Comparison of ENCODE assay signal across 8 cellular contexts in the genomic region with DNA sequence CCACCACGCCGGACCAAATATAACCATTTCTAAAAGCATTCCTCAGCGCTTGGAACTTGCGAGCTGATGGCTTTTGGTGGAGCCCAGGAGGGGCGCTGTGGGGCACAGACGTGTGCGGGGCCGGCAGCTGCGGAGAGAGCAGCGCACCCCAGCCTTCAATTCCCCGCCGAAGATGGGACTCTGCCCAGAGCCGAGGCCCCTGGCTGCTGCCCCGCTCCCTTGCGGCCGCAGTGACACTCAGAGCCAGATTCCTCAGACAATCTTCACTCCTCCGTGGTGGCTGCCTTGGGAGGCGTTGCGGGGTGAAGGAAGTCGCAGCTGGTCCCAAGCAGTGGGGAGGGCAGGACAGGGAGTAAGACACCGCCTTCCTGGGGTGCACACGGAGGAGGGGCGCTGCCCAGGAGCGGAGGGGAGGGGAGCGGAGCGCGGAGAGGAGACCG.
DNase-seq lines count a peak whose midpoint lies in the region; ATAC-seq and TF ChIP-seq lines count a peak whose summit lies in the region.

No MANE protein-coding gene starts in this region.

- intact Hi-C loops in activated CD4-positive, alpha-beta memory T cell treated with anti-CD3 and anti-CD28 coated beads for 36 hours (cut with micrococcal nuclease) = loop anchor here (2.0 kb wide), 2 partner anchors 15 to 39 kb away; no protein-coding TSS in a partner anchor

- peak; percentile 37 for TF ChIP-seq CTCF in liver (IDR thresholded peaks at IDR 0.05; ENCODE audit: low read depth, low read length, missing input control)

- H3K36me3 ChIP-seq in CD4-positive, CD25-positive, alpha-beta regulatory T cell (ENCODE audit: control insufficient read depth, insufficient read depth, low read length) = no peaks in the 10 kb centered on the region
- no peaks in the 10 kb centered on the region for H3K36me3 ChIP-seq in effector memory CD4-positive, alpha-beta T cell (ENCODE audit: control insufficient read depth, insufficient read depth, low read length)
- no peaks in the 10 kb centered on the region for H3K36me3 ChIP-seq in liver (ENCODE audit: control insufficient read depth in 4 of 4, insufficient read depth in 3 of 4, low read depth in 1 of 4, low read length in 3 of 4)

- no peak overlapping the region for H3K9ac ChIP-seq in liver (ENCODE audit: low read depth in 1 of 2, low read length in 2 of 2)

- H3K27ac Mint-ChIP-seq in CD4-positive, CD25-positive, alpha-beta regulatory T cell = peak overlapping the region; percentile 85 to 89 (median 88)
- H3K27ac Mint-ChIP-seq in activated CD4-positive, alpha-beta memory T cell treated with anti-CD3 and anti-CD28 coated beads for 36 hours = no peak overlapping the region

- POLR2A ChIA-PET in activated CD4-positive, alpha-beta memory T cell treated with anti-CD3 and anti-CD28 coated beads for 36 hours (lab: Charles Lee) = interaction anchor here (1.0 to 1.2 kb wide), 2 partner anchors 12 to 38 kb away, joined by 3 to 4 read pairs; no protein-coding TSS in a partner anchor

- H3K4me3 Mint-ChIP-seq in CD4-positive, CD25-positive, alpha-beta regulatory T cell = peak overlapping the region; percentile 87 to 93 (median 89)
- H3K4me3 Mint-ChIP-seq in activated CD4-positive, alpha-beta memory T cell treated with anti-CD3 and anti-CD28 coated beads for 36 hours = peak overlapping the region; percentile 87

- peak in 1 of 2 donors; percentile 67 for TF ChIP-seq RAD21 in liver (IDR thresholded peaks at IDR 0.05)

- peak; percentile 10 to 56 (median 46) for DNase-seq in CD4-positive, CD25-positive, alpha-beta regulatory T cell
- DNase-seq in activated CD4-positive, alpha-beta memory T cell treated with anti-CD3 and anti-CD28 coated beads for 36 hours = peak; percentile 69
- peak in 2 of 3 donors; percentile 24 to 32 for DNase-seq in effector memory CD4-positive, alpha-beta T cell
- DNase-seq in stimulated activated CD4-positive, alpha-beta T cell treated with anti-CD3 and anti-CD28 coated beads, Interleukin-2, amount 100 ng/mL, for 48 hours = peak; percentile 25 to 49
- DNase-seq in NCI-H2081 treated with DMSO at 0.1 percent for 48 hours (lab: John Stamatoyannopoulos, UW) = no peak

- H3K36me3 Mint-ChIP-seq in CD4-positive, CD25-positive, alpha-beta regulatory T cell = no peaks in the 10 kb centered on the region
- no peaks in the 10 kb centered on the region for H3K36me3 Mint-ChIP-seq in activated CD4-positive, alpha-beta memory T cell treated with anti-CD3 and anti-CD28 coated beads for 36 hours

- 3% methylated on average over 28 of the region's 28 CpGs for WGBS in liver

- peaks cover 24% of the 10 kb centered on the region for H3K27me3 ChIP-seq in CD4-positive, CD25-positive, alpha-beta regulatory T cell (ENCODE audit: control insufficient read depth, insufficient read depth, low read length)
- H3K27me3 ChIP-seq in effector memory CD4-positive, alpha-beta T cell (replicated peaks; ENCODE audit: control insufficient read depth, insufficient read depth, low read length, poor library complexity, severe bottlenecking) = peaks cover 4% of the 10 kb centered on the region
- peaks cover 0 to 7% (median 0%) of the 10 kb centered on the region in 4 donors for H3K27me3 ChIP-seq in liver (ENCODE audit: control insufficient read depth in 4 of 4, insufficient read depth in 4 of 4, low read length in 3 of 4)

- peaks cover 21% of the 10 kb centered on the region for H3K4me1 ChIP-seq in CD4-positive, CD25-positive, alpha-beta regulatory T cell (ENCODE audit: control insufficient read depth, insufficient read depth, low read length, poor library complexity, severe bottlenecking)
- peaks cover 26% of the 10 kb centered on the region for H3K4me1 ChIP-seq in effector memory CD4-positive, alpha-beta T cell (ENCODE audit: control insufficient read depth, insufficient read depth, low read length, poor library complexity, severe bottlenecking)
- peaks cover 8 to 16% (median 13%) of the 10 kb centered on the region in 4 donors for H3K4me1 ChIP-seq in liver (ENCODE audit: control insufficient read depth in 4 of 4, insufficient read depth in 4 of 4, low read length in 3 of 4)

- no peak overlapping the region for H3K27ac ChIP-seq in CD4-positive, CD25-positive, alpha-beta regulatory T cell (ENCODE audit: insufficient read depth, low read length, poor library complexity, severe bottlenecking)
- H3K27ac ChIP-seq in effector memory CD4-positive, alpha-beta T cell (ENCODE audit: insufficient read depth, low read length, poor library complexity, severe bottlenecking) = no peak overlapping the region
- H3K27ac ChIP-seq in liver (ENCODE audit: low read depth in 1 of 2, low read length in 2 of 2) = peak overlapping the region in 1 of 2 donors; percentile 29

- H3K27me3 Mint-ChIP-seq in CD4-positive, CD25-positive, alpha-beta regulatory T cell = peaks cover 74% of the 10 kb centered on the region
- H3K27me3 Mint-ChIP-seq in activated CD4-positive, alpha-beta memory T cell treated with anti-CD3 and anti-CD28 coated beads for 36 hours = peaks cover 19% of the 10 kb centered on the region

- peaks cover 0 to 9% (median 2%) of the 10 kb centered on the region in 7 donors for H3K9me3 Mint-ChIP-seq in CD4-positive, CD25-positive, alpha-beta regulatory T cell
- no peaks in the 10 kb centered on the region for H3K9me3 Mint-ChIP-seq in activated CD4-positive, alpha-beta memory T cell treated with anti-CD3 and anti-CD28 coated beads for 36 hours

- peak; percentile 64 to 75 for ATAC-seq in CD4-positive, CD25-positive, alpha-beta regulatory T cell (ENCODE audit: low read depth in 2 of 2)
- ATAC-seq in HG03103 (IDR thresholded peaks at IDR 0.05; ENCODE audit: low read depth, unreplicated experiment) = peak; percentile 56
- ATAC-seq in HG03280 (IDR thresholded peaks at IDR 0.05; ENCODE audit: unreplicated experiment) = no peak

- CTCF ChIA-PET in activated CD4-positive, alpha-beta memory T cell treated with anti-CD3 and anti-CD28 coated beads for 36 hours (lab: Charles Lee) = interaction anchor here (0.5 to 3.0 kb wide), 20 partner anchors 9 to 1785 kb away, joined by 3 to 24 read pairs (median 4); no protein-coding TSS in a partner anchor

- no peak overlapping the region for H3K4me3 ChIP-seq in CD4-positive, CD25-positive, alpha-beta regulatory T cell (ENCODE audit: low read depth, low read length)
- peak overlapping the region; percentile 72 for H3K4me3 ChIP-seq in effector memory CD4-positive, alpha-beta T cell (ENCODE audit: insufficient read depth, low read depth, low read length, poor library complexity, severe bottlenecking)
- peak overlapping the region; percentile 18 to 51 (median 22) for H3K4me3 ChIP-seq in liver (ENCODE audit: low read depth in 1 of 3, low read length in 3 of 3)

- H3K4me1 Mint-ChIP-seq in CD4-positive, CD25-positive, alpha-beta regulatory T cell = peaks cover 6 to 24% (median 10%) of the 10 kb centered on the region in 4 donors
- H3K4me1 Mint-ChIP-seq in activated CD4-positive, alpha-beta memory T cell treated with anti-CD3 and anti-CD28 coated beads for 36 hours (ENCODE audit: low read depth) = peaks cover 14% of the 10 kb centered on the region

- no peaks in the 10 kb centered on the region for H3K9me3 ChIP-seq in CD4-positive, CD25-positive, alpha-beta regulatory T cell (ENCODE audit: control insufficient read depth in 2 of 2, low read length in 2 of 2)
- no peaks in the 10 kb centered on the region for H3K9me3 ChIP-seq in effector memory CD4-positive, alpha-beta T cell (ENCODE audit: control insufficient read depth, low read length)
- H3K9me3 ChIP-seq in liver (ENCODE audit: control insufficient read depth in 4 of 4, low read length in 3 of 4) = no peaks in the 10 kb centered on the region

TF ChIP-seq in liver, 16 proteins besides CTCF, POLR2A, EP300 and RAD21:
- no peak for TF ChIP-seq RXRA (IDR thresholded peaks at IDR 0.05)
- TF ChIP-seq HNF4A (conservative IDR thresholded peaks at IDR 0.05) = no peak
- TF ChIP-seq HNF4G (IDR thresholded peaks at IDR 0.05) = no peak
- no peak for TF ChIP-seq SP1 (IDR thresholded peaks at IDR 0.05)
